In genomic region chr2:159615936-159616733, GRCh38 we compare ENCODE assay signal across 8 cellular contexts. TPM values are rescaled to one million over a fixed set of nuclear protein-coding genes. Genes with fewer than 3 reads are reported as not detected.
DNase-seq lines count a peak whose midpoint lies in the region; ATAC-seq and TF ChIP-seq lines count a peak whose summit lies in the region.

A gene with protein sequence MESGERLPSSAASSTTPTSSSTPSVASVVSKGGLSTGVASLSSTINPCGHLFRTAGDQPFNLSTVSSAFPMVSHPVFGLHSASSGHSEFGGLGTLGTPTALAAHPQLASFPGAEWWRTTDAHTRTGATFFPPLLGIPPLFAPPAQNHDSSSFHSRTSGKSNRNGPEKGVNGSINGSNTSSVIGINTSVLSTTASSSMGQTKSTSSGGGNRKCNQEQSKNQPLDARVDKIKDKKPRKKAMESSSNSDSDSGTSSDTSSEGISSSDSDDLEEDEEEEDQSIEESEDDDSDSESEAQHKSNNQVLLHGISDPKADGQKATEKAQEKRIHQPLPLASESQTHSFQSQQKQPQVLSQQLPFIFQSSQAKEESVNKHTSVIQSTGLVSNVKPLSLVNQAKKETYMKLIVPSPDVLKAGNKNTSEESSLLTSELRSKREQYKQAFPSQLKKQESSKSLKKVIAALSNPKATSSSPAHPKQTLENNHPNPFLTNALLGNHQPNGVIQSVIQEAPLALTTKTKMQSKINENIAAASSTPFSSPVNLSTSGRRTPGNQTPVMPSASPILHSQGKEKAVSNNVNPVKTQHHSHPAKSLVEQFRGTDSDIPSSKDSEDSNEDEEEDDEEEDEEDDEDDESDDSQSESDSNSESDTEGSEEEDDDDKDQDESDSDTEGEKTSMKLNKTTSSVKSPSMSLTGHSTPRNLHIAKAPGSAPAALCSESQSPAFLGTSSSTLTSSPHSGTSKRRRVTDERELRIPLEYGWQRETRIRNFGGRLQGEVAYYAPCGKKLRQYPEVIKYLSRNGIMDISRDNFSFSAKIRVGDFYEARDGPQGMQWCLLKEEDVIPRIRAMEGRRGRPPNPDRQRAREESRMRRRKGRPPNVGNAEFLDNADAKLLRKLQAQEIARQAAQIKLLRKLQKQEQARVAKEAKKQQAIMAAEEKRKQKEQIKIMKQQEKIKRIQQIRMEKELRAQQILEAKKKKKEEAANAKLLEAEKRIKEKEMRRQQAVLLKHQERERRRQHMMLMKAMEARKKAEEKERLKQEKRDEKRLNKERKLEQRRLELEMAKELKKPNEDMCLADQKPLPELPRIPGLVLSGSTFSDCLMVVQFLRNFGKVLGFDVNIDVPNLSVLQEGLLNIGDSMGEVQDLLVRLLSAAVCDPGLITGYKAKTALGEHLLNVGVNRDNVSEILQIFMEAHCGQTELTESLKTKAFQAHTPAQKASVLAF (N-terminal part only) (minus strand): TSS chr2:159616548. CDS start chr2:159478719, 137,829 bp downstream.

- H3K9me3 ChIP-seq in neutrophil = no peaks in the 10 kb centered on the region

- peak within 1 kb of the TSS; percentile 98 for H3K27ac ChIP-seq in neutrophil

- DNase-seq in DMS79 (lab: John Stamatoyannopoulos, UW) (peak; percentile 48), HS-5 (ENCODE audit: low read depth) (peak; percentile 28), OCI-M1 (lab: John Stamatoyannopoulos, UW) (peak; percentile 84), amniotic stem cell (lab: John Stamatoyannopoulos, UW) (peak; percentile 44), Right ventricle myocardium superior (peak; percentile 70)

- TF ChIP-seq CTCF in neutrophil (IDR thresholded peaks at IDR 0.05) = no peak

- peak within 1 kb of the TSS; percentile 78 to 95 for H3K4me3 ChIP-seq in neutrophil (ENCODE audit: low read depth in 1 of 2, low read length in 1 of 2)

- intact Hi-C loops in Right ventricle myocardium superior (cut with DNase I) = loop anchor here (5.0 kb wide), 1 partner anchor 96 kb away; the partner anchor contains the start of gene MARCHF7

- peak; percentile 47 for ATAC-seq in GM21381 (IDR thresholded peaks at IDR 0.05; ENCODE audit: unreplicated experiment)
- ATAC-seq in Right ventricle myocardium superior (ENCODE audit: poor library complexity) = peak; percentile 65
- no peak for ATAC-seq in HG03378 (IDR thresholded peaks at IDR 0.05; ENCODE audit: unreplicated experiment)

- H3K36me3 ChIP-seq in neutrophil = no peaks in the 10 kb centered on the region

- H3K27me3 ChIP-seq in neutrophil = no peaks in the 10 kb centered on the region

- peaks cover 59 to 60% of the 10 kb centered on the region in 2 experiments for H3K4me1 ChIP-seq in neutrophil (ENCODE audit: control insufficient read depth in 1 of 2, insufficient read depth in 1 of 2, low read depth in 1 of 2, low read length in 1 of 2)

RNA-seq across cellular contexts. Expression of the gene that starts here (rescaled TPM):
- 27.0 TPM for total RNA-seq in Right ventricle myocardium superior

Comparison
In these comparisons a context has a peak if more than half of its experiments do, and no peak if none do; other contexts are left out.
1. DNase-seq: peak in every context shown above with its lines; median percentile 84 in OCI-M1; 70 in Right ventricle myocardium superior; 48 in DMS79; 44 in amniotic stem cell; 28 in HS-5.